Comparison of ENCODE assay signal across 8 cellular contexts in the genomic region with DNA sequence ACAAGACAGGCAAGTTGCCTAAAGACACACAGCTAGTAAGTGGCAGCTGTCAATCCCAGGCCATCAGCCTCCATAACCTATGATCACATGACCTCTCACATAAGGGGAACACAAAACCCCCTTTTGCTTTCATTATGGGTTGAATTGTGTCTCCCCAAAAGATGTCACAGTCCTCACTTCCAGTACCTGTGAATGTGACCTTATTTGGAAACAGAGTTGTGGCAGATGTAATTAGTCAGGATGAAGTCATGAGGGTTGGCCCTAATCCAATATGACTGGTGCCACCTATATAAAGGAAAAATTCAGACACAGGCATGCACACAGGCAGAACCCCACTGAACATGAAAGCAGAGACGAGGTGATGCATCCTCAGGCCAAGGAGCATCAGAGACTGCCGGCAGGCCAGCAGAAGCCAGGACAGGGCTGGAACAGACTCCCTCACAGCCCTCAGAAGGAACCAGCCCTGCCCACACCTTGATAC. TPM values are rescaled to one million over a fixed set of nuclear protein-coding genes. Genes with fewer than 3 reads are reported as not detected.
DNase-seq lines count a peak whose midpoint lies in the region; ATAC-seq, FAIRE-seq and TF ChIP-seq lines count a peak whose summit lies in the region.

No MANE protein-coding gene starts in this region.

- H3K14ac ChIP-seq in H1 (ENCODE audit: insufficient read length) = no peak overlapping the region

- no peak overlapping the region for H2BK20ac ChIP-seq in H1 (ENCODE audit: low read length)

- peak overlapping the region in 7 of 8 donors; percentile 21 to 81 (median 51) for H3K4me3 Mint-ChIP-seq in CD4-positive, alpha-beta memory T cell
- no peak overlapping the region for H3K4me3 Mint-ChIP-seq in stimulated activated memory B cell treated with anti-CD40 and anti-IgM and Interleukin-4, amounts not matched to agents 10 μg/mL and 1 μg/mL and 100 μg/mL, for 72 hours

- no peak overlapping the region for H4K91ac ChIP-seq in H1 (replicated peaks; ENCODE audit: insufficient read length, low read length)

- no peak overlapping the region for H3K23ac ChIP-seq in H1 (ENCODE audit: insufficient read length)

- ATAC-seq in stimulated activated memory B cell treated with anti-CD40 and anti-IgM and Interleukin-4, amounts not matched to agents 10 μg/mL and 1 μg/mL and 100 μg/mL, for 72 hours = no peak
- ATAC-seq in HG03520 (IDR thresholded peaks at IDR 0.05; ENCODE audit: unreplicated experiment) = no peak

- no peak for TF ChIP-seq CTCF in H1 (IDR thresholded peaks at IDR 0.05; ENCODE audit: control extremely low read depth in 1 of 3, insufficient read depth in 1 of 3, low read depth in 1 of 3, low read length in 3 of 3)

- H3K27ac ChIP-seq in CD4-positive, alpha-beta memory T cell (ENCODE audit: low read depth, low read length) = no peak overlapping the region
- no peak overlapping the region for H3K27ac ChIP-seq in H1 (ENCODE audit: low read depth, low read length)

- intact Hi-C loops in CD4-positive, alpha-beta memory T cell (cut with micrococcal nuclease) = loop anchor here (1.0 to 10.0 kb wide), 5 partner anchors 33 to 311 kb away; partner anchors contain the start of genes GFOD1 and NOL7

- H4K5ac ChIP-seq in H1 (ENCODE audit: insufficient read length, low read depth, low read length) = no peak overlapping the region

- POLR2A ChIA-PET in CD4-positive, alpha-beta memory T cell (lab: Charles Lee; ENCODE audit: partially characterized antibody) = interaction anchor here (0.6 to 1.4 kb wide), 4 partner anchors 11 to 121 kb away, joined by 4 to 12 read pairs (median 4); partner anchors contain the start of genes GFOD1 and SIRT5
- POLR2A ChIA-PET in H1 (lab: Charles Lee; ENCODE audit: partially characterized antibody) = interaction anchor here (0.7 to 1.4 kb wide), 4 partner anchors 8 to 34 kb away, joined by 3 read pairs; no protein-coding TSS in a partner anchor

- peak overlapping the region; percentile 70 to 94 (median 83) for H3K27ac Mint-ChIP-seq in CD4-positive, alpha-beta memory T cell
- peak overlapping the region; percentile 92 for H3K27ac Mint-ChIP-seq in stimulated activated memory B cell treated with anti-CD40 and anti-IgM and Interleukin-4, amounts not matched to agents 10 μg/mL and 1 μg/mL and 100 μg/mL, for 72 hours

- H2BK5ac ChIP-seq in H1 (ENCODE audit: low read depth, low read length) = no peak overlapping the region; the same call in 1 of the 2 replicates

- H2AFZ ChIP-seq in H1 (ENCODE audit: low read length) = no peak overlapping the region

- H3K27me3 ChIP-seq in CD4-positive, alpha-beta memory T cell (ENCODE audit: insufficient read depth, low read length) = no peaks in the 10 kb centered on the region
- H3K27me3 ChIP-seq in H1 (replicated peaks in 1 of 4; ENCODE audit: control insufficient read depth in 3 of 4, extremely low read depth in 1 of 4, insufficient read depth in 3 of 4, low read length in 3 of 4) = no peaks in the 10 kb centered on the region

- H3K18ac ChIP-seq in H1 (ENCODE audit: extremely low read depth, low read length) = no peak overlapping the region

- CTCF ChIA-PET in CD4-positive, alpha-beta memory T cell (lab: Charles Lee; ENCODE audit: partially characterized antibody) = interaction anchor here (0.6 to 2.6 kb wide), 20 partner anchors 9 to 613 kb away, joined by 3 to 24 read pairs (median 4); partner anchors contain the start of genes NOL7 and SIRT5
- CTCF ChIA-PET in H1 (lab: Charles Lee; ENCODE audit: partially characterized antibody) = interaction anchor here (0.5 to 2.9 kb wide), 7 partner anchors 8 to 179 kb away, joined by 3 to 10 read pairs (median 4); partner anchors contain the start of gene NOL7

- H3K79me1 ChIP-seq in H1 (ENCODE audit: low read depth, low read length) = peaks cover 3% of the 10 kb centered on the region; the same call in 1 of the 2 replicates

- TF ChIP-seq POLR2A in H1 (IDR thresholded peaks at IDR 0.05; ENCODE audit: control extremely low read depth in 1 of 2, low read depth in 2 of 2, low read length in 2 of 2) = no peak

- DNase-seq in CD4-positive, alpha-beta memory T cell = peak in 2 of 5 donors; percentile 3 to 64
- DNase-seq in HPDE6-E6E7 (ENCODE audit: extremely low spot score) (peak; percentile 69), T-helper 2 cell (peak in 3 of 5 experiments; percentile 8 to 39 (median 38)), H1 (ENCODE audit: low read depth in 1 of 2, low spot score in 2 of 2) (no peak), NCI-H526 (lab: John Stamatoyannopoulos, UW) (no peak), GF-D8 (lab: John Stamatoyannopoulos, UW) (no peak)

- peaks cover 22% of the 10 kb centered on the region for H3K4me1 ChIP-seq in CD4-positive, alpha-beta memory T cell (ENCODE audit: insufficient read depth, low read length)
- H3K4me1 ChIP-seq in H1 (replicated peaks in 1 of 4; ENCODE audit: control insufficient read depth in 3 of 4, insufficient read depth in 4 of 4, low read length in 3 of 4) = peaks cover 0 to 11% (median 1%) of the 10 kb centered on the region in 4 experiments; a peak in 1 of 7 replicates

- 89% methylated on average over 2 of the region's 2 CpGs; no CpG with 5 or more reads in 1 of the 2 experiments for WGBS in H1 (ENCODE audit: extremely low coverage in 1 of 2, insufficient coverage in 1 of 2, insufficient read length in 1 of 2, insufficient replicate concordance in 2 of 2, low coverage in 1 of 2, low lambda C conversion rate in 2 of 2, missing lambda C conversion rate in 1 of 2), 2 experiments

- no peak overlapping the region for H2BK120ac ChIP-seq in H1 (replicated peaks; ENCODE audit: low read depth, low read length)

- no peak overlapping the region for H3K9ac ChIP-seq in H1 (replicated peaks in 1 of 4; ENCODE audit: extremely low read depth in 1 of 4, low read depth in 3 of 4, low read length in 3 of 4)

- peak overlapping the region; percentile 51 for H2BK12ac ChIP-seq in H1 (ENCODE audit: low read depth, low read length)

- no peak overlapping the region for H3K4me3 ChIP-seq in CD4-positive, alpha-beta memory T cell (ENCODE audit: low read length in 2 of 2)
- H3K4me3 ChIP-seq in H1 (ENCODE audit: extremely low read depth in 1 of 4, insufficient read depth in 2 of 4, low read depth in 3 of 4, low read length in 4 of 4) = no peak overlapping the region

- no peak overlapping the region for H2BK15ac ChIP-seq in H1 (ENCODE audit: low read length)

- no peaks in the 10 kb centered on the region for H3K23me2 ChIP-seq in H1 (ENCODE audit: low read depth, low read length)

- H3K4me2 ChIP-seq in H1 (ENCODE audit: insufficient read depth in 1 of 2, low read depth in 2 of 2, low read length in 2 of 2) = no peak overlapping the region

- no peaks in the 10 kb centered on the region for H3K9me3 ChIP-seq in CD4-positive, alpha-beta memory T cell (ENCODE audit: control insufficient read depth in 1 of 2, low read length in 2 of 2)
- no peaks in the 10 kb centered on the region for H3K9me3 ChIP-seq in H1 (ENCODE audit: insufficient read depth in 2 of 2, low read depth in 1 of 2, low read length in 1 of 2)

- H3K36me3 Mint-ChIP-seq in CD4-positive, alpha-beta memory T cell = no peaks in the 10 kb centered on the region
- peaks cover 26% of the 10 kb centered on the region for H3K36me3 Mint-ChIP-seq in stimulated activated memory B cell treated with anti-CD40 and anti-IgM and Interleukin-4, amounts not matched to agents 10 μg/mL and 1 μg/mL and 100 μg/mL, for 72 hours

- H4K8ac ChIP-seq in H1 (ENCODE audit: extremely low read depth, insufficient read depth, low read length) = no peak overlapping the region

- H3K56ac ChIP-seq in H1 (replicated peaks; ENCODE audit: insufficient read length, low read depth, low read length) = no peak overlapping the region

- H2AK5ac ChIP-seq in H1 (ENCODE audit: low read depth, low read length) = no peak overlapping the region; the same call in 1 of the 2 replicates

- no peaks in the 10 kb centered on the region for H3K27me3 Mint-ChIP-seq in CD4-positive, alpha-beta memory T cell
- H3K27me3 Mint-ChIP-seq in stimulated activated memory B cell treated with anti-CD40 and anti-IgM and Interleukin-4, amounts not matched to agents 10 μg/mL and 1 μg/mL and 100 μg/mL, for 72 hours = no peaks in the 10 kb centered on the region

- H3K9me3 Mint-ChIP-seq in CD4-positive, alpha-beta memory T cell = no peaks in the 10 kb centered on the region
- no peaks in the 10 kb centered on the region for H3K9me3 Mint-ChIP-seq in stimulated activated memory B cell treated with anti-CD40 and anti-IgM and Interleukin-4, amounts not matched to agents 10 μg/mL and 1 μg/mL and 100 μg/mL, for 72 hours

- no peaks in the 10 kb centered on the region for H4K20me1 ChIP-seq in H1 (replicated peaks in 1 of 2; ENCODE audit: control insufficient read depth in 1 of 2, insufficient read depth in 2 of 2, low read length in 2 of 2)

- H3K36me3 ChIP-seq in CD4-positive, alpha-beta memory T cell (ENCODE audit: insufficient read depth, low read length) = no peaks in the 10 kb centered on the region
- no peaks in the 10 kb centered on the region for H3K36me3 ChIP-seq in H1 (ENCODE audit: control insufficient read depth in 2 of 4, insufficient read depth in 4 of 4, low read length in 3 of 4)

- TF ChIP-seq EP300 in H1 (IDR thresholded peaks at IDR 0.05; ENCODE audit: borderline replicate concordance in 1 of 2, low read depth in 2 of 2, low read length in 2 of 2) = no peak

- TF ChIP-seq RAD21 in H1 (IDR thresholded peaks at IDR 0.05 in 1 of 2, conservative IDR thresholded peaks at IDR 0.05 in 1 of 2; ENCODE audit: low read depth in 2 of 2, low read length in 2 of 2) = no peak

- FAIRE-seq in H1 (lab: Jason Lieb, UNC) = no peak

- no peaks in the 10 kb centered on the region; a peak in 1 of 4 replicates for H3K79me2 ChIP-seq in H1 (ENCODE audit: control insufficient read depth in 1 of 2, insufficient read depth in 2 of 2, low read length in 2 of 2)

- peaks cover 12 to 24% (median 21%) of the 10 kb centered on the region in 4 donors for H3K4me1 Mint-ChIP-seq in CD4-positive, alpha-beta memory T cell
- H3K4me1 Mint-ChIP-seq in stimulated activated memory B cell treated with anti-CD40 and anti-IgM and Interleukin-4, amounts not matched to agents 10 μg/mL and 1 μg/mL and 100 μg/mL, for 72 hours = peaks cover 54% of the 10 kb centered on the region

- H3K4ac ChIP-seq in H1 (replicated peaks; ENCODE audit: insufficient read length, low read depth, low read length) = no peak overlapping the region

TF ChIP-seq in H1, 55 proteins besides CTCF, POLR2A, EP300 and RAD21:
- no peak for TF ChIP-seq JUN (IDR thresholded peaks at IDR 0.05; ENCODE audit: low read depth, low read length)

RNA-seq across cellular contexts. Expression of gene GFOD1, which starts 33.6 kb away (rescaled TPM):
- total RNA-seq in CD4-positive, alpha-beta memory T cell = 1 to 10 TPM in 1 of 2 experiments, under 1 TPM in 1; 0.97 to 1.1 TPM
- polyA plus RNA-seq in CD4-positive, alpha-beta memory T cell = under 1 TPM in 1 of 2 donors, not detected in 1; 0.95 TPM
- 8.5 and 8.8 TPM in 2 replicates for total RNA-seq in H1 (2021; fragmentation: NEBNext Ultra II Directional; extraction: Animal tissue kit (Norgen Biotek cat#: 25700))
- 2.5 and 3.4 TPM in 2 replicates for polyA plus RNA-seq in H1 (2011; rRNA removed)
- 2.8 TPM for polyA plus RNA-seq in H1 (2011; cell fraction: cytosol; rRNA removed)
- polyA plus RNA-seq in H1 (2011; cell fraction: nucleus; rRNA removed) = 4.1 TPM
- polyA plus RNA-seq in H1 (2012, experiment 1 of 2) = 2.5 to 3.4 TPM (median 3.1 TPM) in 4 replicates
- 0.63 TPM for polyA plus RNA-seq in H1 (2012, experiment 2 of 2)
- 3.5 TPM for polyA plus RNA-seq in H1 (2013, experiment 1 of 2)
- 3.6 TPM for polyA plus RNA-seq in H1 (2013, experiment 2 of 2)
- polyA minus RNA-seq in H1 (2011; rRNA and poly(A)+ RNA removed) = 8.5 and 10.8 TPM in 2 replicates
- polyA minus RNA-seq in H1 (2011; cell fraction: cytosol; rRNA and poly(A)+ RNA removed) = 7.9 TPM
- polyA minus RNA-seq in H1 (2011; cell fraction: nucleus; rRNA and poly(A)+ RNA removed) = 14.4 TPM

Comparison
In these comparisons a context has a peak if more than half of its experiments do, and no peak if none do; other contexts are left out.
1. DNase-seq: peak in HPDE6-E6E7 (single experiment) and T-helper 2 cell (3 of 5); none in H1 (0 of 2), NCI-H526 (0 of 2) and GF-D8 (single experiment).